Comparison of ENCODE assay signal across 1 cellular context in genomic region chr6:127345521-127345920, GRCh38.
TF ChIP-seq lines count a peak whose summit lies in the region.

No MANE protein-coding gene starts in this region.

TF ChIP-seq in HCT116, 20 proteins besides CTCF, POLR2A, EP300 and RAD21 (continued from another document):
- TF ChIP-seq ZNF274 (IDR thresholded peaks at IDR 0.05; ENCODE audit: low read depth, low read length) (no peak), JUND (IDR thresholded peaks at IDR 0.05) (peak; percentile 61), FOSL1 (IDR thresholded peaks at IDR 0.05; ENCODE audit: low read depth) (peak; percentile 60)
